23 cellular contexts compared by ENCODE assay signal in the genomic region with DNA sequence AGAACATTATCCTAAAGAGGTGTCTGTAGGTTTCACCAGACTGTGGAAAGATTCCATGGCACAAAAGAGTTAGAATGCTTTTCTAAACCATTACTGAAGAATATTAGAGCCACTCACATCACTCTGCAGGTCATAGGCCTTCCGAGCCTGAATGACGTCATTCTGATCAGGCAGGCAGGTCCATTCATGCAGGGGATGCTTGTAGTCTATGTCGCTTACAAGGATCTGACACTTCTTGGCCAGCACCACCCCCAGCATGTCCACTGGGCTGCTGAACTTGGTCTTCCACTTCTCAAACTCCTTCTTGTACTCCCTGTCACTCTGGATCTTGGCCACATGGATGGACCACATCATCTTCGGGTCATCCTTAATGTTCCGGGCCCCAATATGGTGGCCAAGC.
A peak's percentile ranks its signal among the peaks of the same experiment; 100 is the strongest.
DNase-seq lines count a peak whose midpoint lies in the region; ATAC-seq, FAIRE-seq and TF ChIP-seq lines count a peak whose summit lies in the region.
"Had no signal": no experiment of that assay in that cellular context is flagged by ENCODE, and none has a peak within 500 bp of the region (broad histone marks: within the 10 kb centered on the region; RNA-seq: fewer than 3 reads in every experiment).

No MANE protein-coding gene starts in this region.

- no peak overlapping the region for H3K4me2 ChIP-seq in endothelial cell of umbilical vein (ENCODE audit: insufficient read depth, low read length)
- H3K4me2 ChIP-seq: BLaER1 had no signal

- peaks cover 6% of the 10 kb centered on the region for H3K36me3 Mint-ChIP-seq in activated CD8-positive, alpha-beta T cell treated with anti-CD3 and anti-CD28 coated beads, Interleukin-2, amount 10 ng/mL, durations not matched to agents 7 days and 5 days (ENCODE audit: low read depth)
- no peaks in the 10 kb centered on the region for H3K36me3 Mint-ChIP-seq in activated CD8-positive, alpha-beta T cell treated with anti-CD3 and anti-CD28 coated beads for 36 hours (ENCODE audit: low read depth)
- no peaks in the 10 kb centered on the region for H3K36me3 Mint-ChIP-seq in natural killer cell
- no peaks in the 10 kb centered on the region for H3K36me3 Mint-ChIP-seq in natural killer cell treated with Interleukin-12 subunit alpha and Interleukin-12 subunit beta and Interleukin-15 and Interleukin-18, amount 100 ng/mL, for 72 hours

- TF ChIP-seq CTCF in activated CD8-positive, alpha-beta T cell treated with anti-CD3 and anti-CD28 coated beads for 36 hours (IDR thresholded peaks at IDR 0.05), result no peak
- TF ChIP-seq CTCF in natural killer cell (IDR thresholded peaks at IDR 0.05) (no peak), endothelial cell of umbilical vein (IDR thresholded peaks at IDR 0.05; ENCODE audit: extremely low read depth in 1 of 2, insufficient read depth in 1 of 2, low read depth in 1 of 2, low read length in 2 of 2) (no peak)

- H3K4me1 ChIP-seq in endothelial cell of umbilical vein (ENCODE audit: control insufficient read depth, extremely low read depth, insufficient read depth, low read length), result peaks cover 39% of the 10 kb centered on the region
- H3K4me1 ChIP-seq: BLaER1 had no signal

- peaks cover 18% of the 10 kb centered on the region for H3K4me1 Mint-ChIP-seq in activated CD8-positive, alpha-beta T cell treated with anti-CD3 and anti-CD28 coated beads, Interleukin-2, amount 10 ng/mL, durations not matched to agents 7 days and 5 days (ENCODE audit: low read depth)
- H3K4me1 Mint-ChIP-seq in activated CD8-positive, alpha-beta T cell treated with anti-CD3 and anti-CD28 coated beads for 36 hours (ENCODE audit: low read depth), result peaks cover 12% of the 10 kb centered on the region
- H3K4me1 Mint-ChIP-seq in natural killer cell, result peaks cover 12% of the 10 kb centered on the region in 2 donors
- H3K4me1 Mint-ChIP-seq in natural killer cell treated with Interleukin-12 subunit alpha and Interleukin-12 subunit beta and Interleukin-15 and Interleukin-18, amount 100 ng/mL, for 72 hours (ENCODE audit: low read depth in 2 of 2), result peaks cover 5 to 11% of the 10 kb centered on the region in 2 donors

- dilution Hi-C loops in endothelial cell of umbilical vein (cut with MboI; ENCODE audit: extremely low pct_ligation_motif_present, low sequenced_read_pairs), result no loop called here

- H3K4me3 ChIP-seq in endothelial cell of umbilical vein (replicated peaks in 1 of 3; ENCODE audit: insufficient read depth in 1 of 3, low read depth in 1 of 3, low read length in 3 of 3), result no peak overlapping the region
- H3K4me3 ChIP-seq: BLaER1 had no signal

- ATAC-seq in activated CD8-positive, alpha-beta T cell treated with anti-CD3 and anti-CD28 coated beads, Interleukin-2, amount 10 ng/mL, durations not matched to agents 7 days and 5 days, result no peak
- no peak for ATAC-seq in activated CD8-positive, alpha-beta T cell treated with anti-CD3 and anti-CD28 coated beads for 36 hours
- ATAC-seq in natural killer cell (no peak), GM18505 (IDR thresholded peaks at IDR 0.05; ENCODE audit: unreplicated experiment) (no peak)
- ATAC-seq in natural killer cell treated with Interleukin-12 subunit alpha and Interleukin-12 subunit beta and Interleukin-15 and Interleukin-18, amount 100 ng/mL, for 72 hours, result no peak

- H3K9me3 ChIP-seq in endothelial cell of umbilical vein (replicated peaks; ENCODE audit: control insufficient read depth, insufficient read depth, low read length), result no peaks in the 10 kb centered on the region
- H3K9me3 ChIP-seq: BLaER1 had no signal

- intact Hi-C loops in activated CD8-positive, alpha-beta T cell treated with anti-CD3 and anti-CD28 coated beads for 36 hours (cut with micrococcal nuclease), result no loop called here
- intact Hi-C loops in natural killer cell (cut with micrococcal nuclease), result no loop called here
- intact Hi-C loops in endothelial cell of umbilical vein (cut with micrococcal nuclease), result no loop called here

- TF ChIP-seq POLR2A in endothelial cell of umbilical vein (IDR thresholded peaks at IDR 0.05; ENCODE audit: low read depth, low read length), result no peak
- TF ChIP-seq POLR2A in GM18505 (IDR thresholded peaks at IDR 0.05; ENCODE audit: borderline replicate concordance, extremely low read depth, insufficient read depth, insufficient read length), result no peak

- H4K20me1 ChIP-seq in endothelial cell of umbilical vein (replicated peaks; ENCODE audit: control insufficient read depth, extremely low read depth, insufficient read depth, low read length), result no peaks in the 10 kb centered on the region
- H4K20me1 ChIP-seq: BLaER1 had no signal

- BruUV-seq in endothelial cell of umbilical vein (replicated peaks; lab: Mats Ljungman, UMichigan), result no TSS peak

- no peaks in the 10 kb centered on the region for H3K9me1 ChIP-seq in endothelial cell of umbilical vein (replicated peaks; ENCODE audit: control insufficient read depth, extremely low read depth, insufficient read depth, low read length)

- CTCF ChIA-PET in activated CD8-positive, alpha-beta T cell treated with anti-CD3 and anti-CD28 coated beads, Interleukin-2, amount 10 ng/mL, durations not matched to agents 7 days and 5 days (lab: Charles Lee), result interaction anchor here (0.8 to 1.6 kb wide), 2 partner anchors 40 to 389 kb away, joined by 3 to 4 read pairs; no protein-coding TSS in a partner anchor
- CTCF ChIA-PET in activated CD8-positive, alpha-beta T cell treated with anti-CD3 and anti-CD28 coated beads for 36 hours (lab: Charles Lee), result interaction anchor here (1.4 kb wide), 1 partner anchor 19 kb away, joined by 4 read pairs; no protein-coding TSS in a partner anchor
- CTCF ChIA-PET in endothelial cell of umbilical vein (lab: Charles Lee), result interaction anchor here (1.0 to 1.4 kb wide), 4 partner anchors 19 to 412 kb away, joined by 4 to 7 read pairs (median 4); no protein-coding TSS in a partner anchor

- no peaks in the 10 kb centered on the region for H3K79me2 ChIP-seq in endothelial cell of umbilical vein (ENCODE audit: control insufficient read depth, insufficient read depth, low read length)

- no peaks in the 10 kb centered on the region for H3K27me3 Mint-ChIP-seq in activated CD8-positive, alpha-beta T cell treated with anti-CD3 and anti-CD28 coated beads, Interleukin-2, amount 10 ng/mL, durations not matched to agents 7 days and 5 days (ENCODE audit: low read depth)
- no peaks in the 10 kb centered on the region for H3K27me3 Mint-ChIP-seq in activated CD8-positive, alpha-beta T cell treated with anti-CD3 and anti-CD28 coated beads for 36 hours
- no peaks in the 10 kb centered on the region for H3K27me3 Mint-ChIP-seq in natural killer cell (ENCODE audit: low read depth in 2 of 2)
- no peaks in the 10 kb centered on the region for H3K27me3 Mint-ChIP-seq in natural killer cell treated with Interleukin-12 subunit alpha and Interleukin-12 subunit beta and Interleukin-15 and Interleukin-18, amount 100 ng/mL, for 72 hours
- H3K27me3 Mint-ChIP-seq: CD4-positive, alpha-beta T cell had no signal

- no peak for DNase-seq in activated CD8-positive, alpha-beta T cell treated with anti-CD3 and anti-CD28 coated beads, Interleukin-2, amount 10 ng/mL, durations not matched to agents 7 days and 5 days
- DNase-seq in activated CD8-positive, alpha-beta T cell treated with anti-CD3 and anti-CD28 coated beads for 36 hours, result no peak
- DNase-seq in natural killer cell, result no peak
- no peak for DNase-seq in natural killer cell treated with Interleukin-12 subunit alpha and Interleukin-12 subunit beta and Interleukin-15 and Interleukin-18, amount 100 ng/mL, for 72 hours (ENCODE audit: low spot score)
- no peak for DNase-seq in endothelial cell of umbilical vein (ENCODE audit: low read depth, low spot score)
- DNase-seq in activated gamma-delta T cell treated with Interleukin-2 at 50 U/mL for 16 hours, result no peak
- DNase-seq: CD4-positive, alpha-beta T cell; Karpas-422; NCI-H1092 treated with DMSO at 0.1 percent for 48 hours; NCI-H1436; NCI-H187; NCI-H2081 treated with DMSO at 0.1 percent for 48 hours; NCI-H2171; NCI-H510A; NCI-H69; RPMI8226; SHP77 had no signal

- H3K27me3 ChIP-seq in endothelial cell of umbilical vein (ENCODE audit: control insufficient read depth in 2 of 2, insufficient read depth in 2 of 2, low read length in 2 of 2), result no peaks in the 10 kb centered on the region
- H3K27me3 ChIP-seq: BLaER1 had no signal

- no peaks in the 10 kb centered on the region for H3K36me3 ChIP-seq in endothelial cell of umbilical vein (ENCODE audit: control insufficient read depth in 2 of 2, extremely low read depth in 1 of 2, insufficient read depth in 2 of 2, low read length in 2 of 2)
- H3K36me3 ChIP-seq: BLaER1 had no signal

- no peaks in the 10 kb centered on the region for H3K9me3 Mint-ChIP-seq in activated CD8-positive, alpha-beta T cell treated with anti-CD3 and anti-CD28 coated beads, Interleukin-2, amount 10 ng/mL, durations not matched to agents 7 days and 5 days (ENCODE audit: insufficient read depth)
- no peaks in the 10 kb centered on the region for H3K9me3 Mint-ChIP-seq in activated CD8-positive, alpha-beta T cell treated with anti-CD3 and anti-CD28 coated beads for 36 hours
- H3K9me3 Mint-ChIP-seq in natural killer cell, result no peaks in the 10 kb centered on the region
- H3K9me3 Mint-ChIP-seq in natural killer cell treated with Interleukin-12 subunit alpha and Interleukin-12 subunit beta and Interleukin-15 and Interleukin-18, amount 100 ng/mL, for 72 hours, result no peaks in the 10 kb centered on the region
- H3K9me3 Mint-ChIP-seq: CD4-positive, alpha-beta T cell had no signal

- no peak for FAIRE-seq in endothelial cell of umbilical vein (lab: Jason Lieb, UNC)
- FAIRE-seq: A204.1, G401.6, H54 had no signal

- no peak overlapping the region for H3K9ac ChIP-seq in endothelial cell of umbilical vein (replicated peaks; ENCODE audit: extremely low read depth, insufficient read depth, low read length)
- H3K9ac ChIP-seq: BLaER1 had no signal

- peak overlapping the region; percentile 64 for H3K27ac ChIP-seq in endothelial cell of umbilical vein (ENCODE audit: insufficient read depth, low read depth, low read length)
- H3K27ac ChIP-seq: BLaER1, HL-60 had no signal

- no peak overlapping the region for H2AFZ ChIP-seq in endothelial cell of umbilical vein (ENCODE audit: low read depth, low read length)

- POLR2A ChIA-PET in activated CD8-positive, alpha-beta T cell treated with anti-CD3 and anti-CD28 coated beads, Interleukin-2, amount 10 ng/mL, durations not matched to agents 7 days and 5 days (lab: Charles Lee), result no interaction called here
- POLR2A ChIA-PET in activated CD8-positive, alpha-beta T cell treated with anti-CD3 and anti-CD28 coated beads for 36 hours (lab: Charles Lee), result no interaction called here
- POLR2A ChIA-PET in endothelial cell of umbilical vein (lab: Charles Lee), result no interaction called here

- peak overlapping the region; percentile 73 for H3K27ac Mint-ChIP-seq in activated CD8-positive, alpha-beta T cell treated with anti-CD3 and anti-CD28 coated beads, Interleukin-2, amount 10 ng/mL, durations not matched to agents 7 days and 5 days
- no peak overlapping the region for H3K27ac Mint-ChIP-seq in activated CD8-positive, alpha-beta T cell treated with anti-CD3 and anti-CD28 coated beads for 36 hours
- peak overlapping the region; percentile 63 for H3K27ac Mint-ChIP-seq in natural killer cell
- no peak overlapping the region for H3K27ac Mint-ChIP-seq in natural killer cell treated with Interleukin-12 subunit alpha and Interleukin-12 subunit beta and Interleukin-15 and Interleukin-18, amount 100 ng/mL, for 72 hours
- H3K27ac Mint-ChIP-seq: CD4-positive, alpha-beta T cell had no signal

- no peak overlapping the region for H3K4me3 Mint-ChIP-seq in activated CD8-positive, alpha-beta T cell treated with anti-CD3 and anti-CD28 coated beads, Interleukin-2, amount 10 ng/mL, durations not matched to agents 7 days and 5 days
- no peak overlapping the region for H3K4me3 Mint-ChIP-seq in activated CD8-positive, alpha-beta T cell treated with anti-CD3 and anti-CD28 coated beads for 36 hours
- H3K4me3 Mint-ChIP-seq in natural killer cell, result no peak overlapping the region
- H3K4me3 Mint-ChIP-seq in natural killer cell treated with Interleukin-12 subunit alpha and Interleukin-12 subunit beta and Interleukin-15 and Interleukin-18, amount 100 ng/mL, for 72 hours, result no peak overlapping the region
- H3K4me3 Mint-ChIP-seq: CD4-positive, alpha-beta T cell had no signal

Comparison
In these comparisons a context has a peak if more than half of its experiments do, and no peak if none do; other contexts are left out.
1. H3K27ac Mint-ChIP-seq: peak in activated CD8-positive, alpha-beta T cell treated with anti-CD3 and anti-CD28 coated beads, Interleukin-2, amount 10 ng/mL, durations not matched to agents 7 days and 5 days (single experiment) and natural killer cell (2 of 2); none in activated CD8-positive, alpha-beta T cell treated with anti-CD3 and anti-CD28 coated beads for 36 hours (single experiment) and natural killer cell treated with Interleukin-12 subunit alpha and Interleukin-12 subunit beta and Interleukin-15 and Interleukin-18, amount 100 ng/mL, for 72 hours (0 of 2).